22 cellular contexts compared by ENCODE assay signal in the genomic region with DNA sequence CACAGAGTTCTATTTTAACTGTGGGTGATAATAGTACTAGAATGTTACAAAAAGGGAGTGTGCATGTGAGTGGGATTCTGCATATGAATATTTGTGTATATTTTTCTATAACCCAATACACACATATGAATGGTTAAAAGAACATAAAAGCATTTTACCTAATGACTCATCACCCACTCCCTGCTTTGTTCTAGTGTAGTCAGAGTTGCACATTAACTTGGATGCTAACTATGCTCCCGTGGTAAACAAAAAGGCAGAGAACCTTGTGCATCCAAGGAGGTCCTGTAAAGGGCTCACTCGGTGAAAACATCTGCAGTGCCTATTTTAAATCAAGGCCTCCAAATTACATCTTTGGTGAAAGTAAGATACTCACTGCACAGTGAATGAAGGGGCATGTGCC.
A peak's percentile ranks its signal among the peaks of the same experiment; 100 is the strongest.
DNase-seq lines count a peak whose midpoint lies in the region; ATAC-seq and FAIRE-seq lines count a peak whose summit lies in the region.
"Had no signal": no experiment of that assay in that cellular context is flagged by ENCODE, and none has a peak within 500 bp of the region (broad histone marks: within the 10 kb centered on the region; RNA-seq: fewer than 3 reads in every experiment).

No MANE protein-coding gene starts in this region.

- ATAC-seq in GM18511 (IDR thresholded peaks at IDR 0.05; ENCODE audit: unreplicated experiment) (peak; percentile 48), GM21825 (IDR thresholded peaks at IDR 0.05; ENCODE audit: unreplicated experiment) (peak; percentile 47), HG02970 (IDR thresholded peaks at IDR 0.05; ENCODE audit: low FRiP score, unreplicated experiment) (no peak)
- ATAC-seq: activated CD4-positive, CD25-positive, alpha-beta regulatory T cell treated with anti-CD3 and anti-CD28 coated beads, Interleukin-2, amount 50 U/mL, for 24 hours; activated CD8-positive, alpha-beta T cell treated with anti-CD3 and anti-CD28 coated beads, Interleukin-2, amount 10 ng/mL, durations not matched to agents 7 days and 5 days; activated T-cell treated with anti-CD3 and anti-CD28 coated beads, Interleukin-2, amount 50 U/mL, for 4 hours; left colon; natural killer cell treated with Interleukin-12 subunit alpha and Interleukin-12 subunit beta and Interleukin-15 and Interleukin-18, amount 100 ng/mL, for 72 hours; stimulated activated naive CD8-positive, alpha-beta T cell treated with anti-CD3 and anti-CD28 coated beads, Interleukin-15, Interleukin-2, amounts not matched to agents 100 U/mL and 50 U/mL, for 24 hours had no signal

- no peak for FAIRE-seq in RCC 7860 (lab: Jason Lieb, UNC)

- DNase-seq in RCC 7860 (ENCODE audit: low spot score): peak; percentile 43
- peak; percentile 47 for DNase-seq in left kidney (ENCODE audit: low read depth, low spot score)
- no peak for DNase-seq in germinal center (ENCODE audit: low spot score)
- no peak for DNase-seq in RKO (ENCODE audit: low spot score)
- DNase-seq in NCI-H146 (lab: John Stamatoyannopoulos, UW): no peak
- DNase-seq: activated CD8-positive, alpha-beta T cell treated with anti-CD3 and anti-CD28 coated beads, Interleukin-2, amount 10 ng/mL, durations not matched to agents 7 days and 5 days; activated naive CD4-positive, alpha-beta T cell treated with Interleukin-2 at 50 U/mL for 16 hours; activated T-cell treated with anti-CD3 and anti-CD28 coated beads, Interleukin-2, amount 50 U/mL, for 4 hours; anterior cingulate cortex; effector CD4-positive, alpha-beta T cell; GF-D8; IMR-90; left colon; NCI-H524 treated with DMSO at 0.1 percent for 48 hours; posterior cingulate gyrus; stimulated activated naive CD8-positive, alpha-beta T cell treated with anti-CD3 and anti-CD28 coated beads, Interleukin-15, Interleukin-2, amounts not matched to agents 100 U/mL and 50 U/mL, for 24 hours; tibial artery had no signal

Comparison
In these comparisons a context has a peak if more than half of its experiments do, and no peak if none do; other contexts are left out.
1. DNase-seq: peak in RCC 7860 (single experiment) and left kidney (single experiment); none in germinal center (single experiment), RKO (single experiment) and NCI-H146 (single experiment).